Comparison of ENCODE assay signal across 19 cellular contexts in genomic region chr2:69570474-69570873, GRCh38.
DNase-seq lines count a peak whose midpoint lies in the region; ATAC-seq and TF ChIP-seq lines count a peak whose summit lies in the region.
"Had no signal": no experiment of that assay in that cellular context is flagged by ENCODE, and none has a peak within 500 bp of the region (broad histone marks: within the 10 kb centered on the region; RNA-seq: fewer than 3 reads in every experiment).

No MANE protein-coding gene starts in this region.

- no peak for TF ChIP-seq POLR2A in breast epithelium (IDR thresholded peaks at IDR 0.05)

- H3K27ac Mint-ChIP-seq in MCF 10A (ENCODE audit: low read depth, unreplicated experiment) (peak overlapping the region; percentile 58), immature natural killer cell (peak overlapping the region in 4 of 6 donors; percentile 16 to 83 (median 66)), type B pancreatic cell (peak overlapping the region; percentile 24)
- H3K27ac Mint-ChIP-seq in activated CD8-positive, alpha-beta T cell treated with anti-CD3 and anti-CD28 coated beads, Interleukin-2, amount 10 ng/mL, durations not matched to agents 7 days and 5 days: peak overlapping the region; percentile 16

- intact Hi-C loops in MCF 10A (cut with micrococcal nuclease): no loop called here
- intact Hi-C loops in breast epithelium (cut with DNase I; ENCODE audit: low total_unique reads): no loop called here

- H3K36me3 ChIP-seq in breast epithelium: no peaks in the 10 kb centered on the region
- H3K36me3 ChIP-seq: upper lobe of left lung had no signal

- H3K36me3 Mint-ChIP-seq in MCF 10A (ENCODE audit: insufficient read depth, unreplicated experiment) (peaks cover 5% of the 10 kb centered on the region), immature natural killer cell (no peaks in the 10 kb centered on the region), type B pancreatic cell (peaks cover 4% of the 10 kb centered on the region)
- peaks cover 31% of the 10 kb centered on the region for H3K36me3 Mint-ChIP-seq in activated CD8-positive, alpha-beta T cell treated with anti-CD3 and anti-CD28 coated beads, Interleukin-2, amount 10 ng/mL, durations not matched to agents 7 days and 5 days (ENCODE audit: low read depth)

- peak overlapping the region; percentile 6 for H3K4me3 Mint-ChIP-seq in MCF 10A (ENCODE audit: unreplicated experiment)
- H3K4me3 Mint-ChIP-seq in activated CD8-positive, alpha-beta T cell treated with anti-CD3 and anti-CD28 coated beads, Interleukin-2, amount 10 ng/mL, durations not matched to agents 7 days and 5 days: no peak overlapping the region
- H3K4me3 Mint-ChIP-seq in immature natural killer cell: peak overlapping the region in 2 of 5 donors; percentile 3 to 10
- no peak overlapping the region for H3K4me3 Mint-ChIP-seq in type B pancreatic cell

- H3K4me3 ChIP-seq in breast epithelium: no peak overlapping the region
- H3K4me3 ChIP-seq: upper lobe of left lung had no signal

- peaks cover 39% of the 10 kb centered on the region for H3K4me1 Mint-ChIP-seq in MCF 10A (ENCODE audit: insufficient read depth, unreplicated experiment)
- H3K4me1 Mint-ChIP-seq in activated CD8-positive, alpha-beta T cell treated with anti-CD3 and anti-CD28 coated beads, Interleukin-2, amount 10 ng/mL, durations not matched to agents 7 days and 5 days (ENCODE audit: low read depth): peaks cover 58% of the 10 kb centered on the region
- H3K4me1 Mint-ChIP-seq in immature natural killer cell: peaks cover 82 to 91% of the 10 kb centered on the region in 2 donors
- H3K4me1 Mint-ChIP-seq in type B pancreatic cell (ENCODE audit: unreplicated experiment): peaks cover 23% of the 10 kb centered on the region

- H3K27ac ChIP-seq in breast epithelium: no peak overlapping the region

- peaks cover 0 to 4% of the 10 kb centered on the region in 2 donors for H3K4me1 ChIP-seq in breast epithelium

- H3K27me3 ChIP-seq in breast epithelium: no peaks in the 10 kb centered on the region
- H3K27me3 ChIP-seq: upper lobe of left lung had no signal

- no peaks in the 10 kb centered on the region for H3K9me3 Mint-ChIP-seq in MCF 10A (ENCODE audit: unreplicated experiment)
- no peaks in the 10 kb centered on the region for H3K9me3 Mint-ChIP-seq in activated CD8-positive, alpha-beta T cell treated with anti-CD3 and anti-CD28 coated beads, Interleukin-2, amount 10 ng/mL, durations not matched to agents 7 days and 5 days (ENCODE audit: insufficient read depth)
- no peaks in the 10 kb centered on the region for H3K9me3 Mint-ChIP-seq in immature natural killer cell
- H3K9me3 Mint-ChIP-seq in type B pancreatic cell: no peaks in the 10 kb centered on the region

- POLR2A ChIA-PET in MCF 10A (lab: Yijun Ruan, JAX): interaction anchor here (0.5 to 5.0 kb wide), 18 partner anchors 10 to 258 kb away, joined by 3 to 55 read pairs (median 4); partner anchors contain the start of genes AAK1, ANXA4 and NFU1
- POLR2A ChIA-PET in activated CD8-positive, alpha-beta T cell treated with anti-CD3 and anti-CD28 coated beads, Interleukin-2, amount 10 ng/mL, durations not matched to agents 7 days and 5 days (lab: Charles Lee): no interaction called here

- TF ChIP-seq CTCF in MCF 10A (IDR thresholded peaks at IDR 0.05; ENCODE audit: unreplicated experiment) (no peak), breast epithelium (IDR thresholded peaks at IDR 0.05) (no peak), type B pancreatic cell (conservative IDR thresholded peaks at IDR 0.05) (no peak)

- DNase-seq in MCF 10A (ENCODE audit: unreplicated experiment) (peak; percentile 51), breast epithelium (ENCODE audit: low spot score in 2 of 2) (no peak), immature natural killer cell (no peak), type B pancreatic cell (ENCODE audit: extremely low spot score, unreplicated experiment) (no peak)
- DNase-seq in activated CD8-positive, alpha-beta T cell treated with anti-CD3 and anti-CD28 coated beads, Interleukin-2, amount 10 ng/mL, durations not matched to agents 7 days and 5 days: no peak
- DNase-seq: activated CD4-positive, alpha-beta T cell treated with anti-CD3 and anti-CD28 coated beads for 4 hours; activated T-cell treated with anti-CD3 and anti-CD28 coated beads, Interleukin-2, amount 50 U/mL, for 48 hours; amniotic stem cell; GF-D8; islet precursor cell; midbrain; NCI-H1048; stimulated activated CD4-positive, alpha-beta T cell treated with anti-CD3 and anti-CD28 coated beads, Interleukin-2, amount 100 ng/mL, for 48 hours; upper lobe of left lung had no signal

- CTCF ChIA-PET in MCF 10A (lab: Yijun Ruan, JAX): interaction anchor here (0.6 to 1.3 kb wide), 4 partner anchors 55 to 153 kb away, joined by 3 to 6 read pairs (median 4); partner anchors contain the start of gene AAK1
- CTCF ChIA-PET in activated CD8-positive, alpha-beta T cell treated with anti-CD3 and anti-CD28 coated beads, Interleukin-2, amount 10 ng/mL, durations not matched to agents 7 days and 5 days (lab: Charles Lee): interaction anchor here (0.6 to 8.8 kb wide), 8 partner anchors 10 to 154 kb away, joined by 3 to 219 read pairs (median 3); no protein-coding TSS in a partner anchor

- BruUV-seq in MCF 10A (replicated peaks; lab: Mats Ljungman, UMichigan): no TSS peak

- H3K27me3 Mint-ChIP-seq in MCF 10A (ENCODE audit: insufficient read depth, unreplicated experiment) (no peaks in the 10 kb centered on the region), immature natural killer cell (ENCODE audit: low read depth in 3 of 3) (peaks cover 0 to 2% (median 0%) of the 10 kb centered on the region in 3 donors), type B pancreatic cell (no peaks in the 10 kb centered on the region)
- no peaks in the 10 kb centered on the region for H3K27me3 Mint-ChIP-seq in activated CD8-positive, alpha-beta T cell treated with anti-CD3 and anti-CD28 coated beads, Interleukin-2, amount 10 ng/mL, durations not matched to agents 7 days and 5 days (ENCODE audit: low read depth)

- ATAC-seq in activated CD8-positive, alpha-beta T cell treated with anti-CD3 and anti-CD28 coated beads, Interleukin-2, amount 10 ng/mL, durations not matched to agents 7 days and 5 days: no peak
- ATAC-seq in HG02763 (IDR thresholded peaks at IDR 0.05; ENCODE audit: unreplicated experiment) (no peak), GM19023 (IDR thresholded peaks at IDR 0.05; ENCODE audit: unreplicated experiment) (no peak), HG02970 (IDR thresholded peaks at IDR 0.05; ENCODE audit: low FRiP score, unreplicated experiment) (no peak)
- ATAC-seq: HCT116, sciatic nerve had no signal

- no peaks in the 10 kb centered on the region for H3K9me3 ChIP-seq in breast epithelium
- H3K9me3 ChIP-seq: upper lobe of left lung had no signal

Comparison
In these comparisons a context has a peak if more than half of its experiments do, and no peak if none do; other contexts are left out.
1. H3K27ac Mint-ChIP-seq: peak in every context shown above with its lines; median percentile 66 in immature natural killer cell; 58 in MCF 10A; 24 in type B pancreatic cell; 16 in activated CD8-positive, alpha-beta T cell treated with anti-CD3 and anti-CD28 coated beads, Interleukin-2, amount 10 ng/mL, durations not matched to agents 7 days and 5 days.